In genomic region chr2:198880986-198881385, GRCh38 we compare ENCODE assay signal across 22 cellular contexts.
DNase-seq lines count a peak whose midpoint lies in the region; ATAC-seq, FAIRE-seq and TF ChIP-seq lines count a peak whose summit lies in the region.
"Had no signal": no experiment of that assay in that cellular context is flagged by ENCODE, and none has a peak within 500 bp of the region (broad histone marks: within the 10 kb centered on the region; RNA-seq: fewer than 3 reads in every experiment).

No MANE protein-coding gene starts in this region.

- no peaks in the 10 kb centered on the region for H4K20me1 ChIP-seq in GM12878 (ENCODE audit: control insufficient read depth, insufficient read depth)
- H4K20me1 ChIP-seq: BLaER1 had no signal

- H3K27ac Mint-ChIP-seq in activated CD4-positive, alpha-beta T cell treated with anti-CD3 and anti-CD28 coated beads, Interleukin-2, amount 10 ng/mL, durations not matched to agents 7 days and 5 days, result no peak overlapping the region
- no peak overlapping the region for H3K27ac Mint-ChIP-seq in type B pancreatic cell
- H3K27ac Mint-ChIP-seq: CD14-positive monocyte; CD4-positive, alpha-beta memory T cell; H9 had no signal

- H3K27me3 ChIP-seq in ascending aorta, result no peaks in the 10 kb centered on the region
- H3K27me3 ChIP-seq in GM12878 (replicated peaks in 1 of 2; ENCODE audit: control insufficient read depth in 2 of 2, insufficient read depth in 2 of 2, low read length in 1 of 2), result no peaks in the 10 kb centered on the region
- no peaks in the 10 kb centered on the region for H3K27me3 ChIP-seq in mesenchymal stem cell (ENCODE audit: control insufficient read depth in 1 of 2, insufficient read depth in 1 of 2, low read length in 2 of 2)
- H3K27me3 ChIP-seq: BLaER1 had no signal

- RAD21 ChIA-PET in GM12878 (lab: Charles Lee; ENCODE audit: unreplicated experiment), result interaction anchor here (0.6 kb wide), 1 partner anchor 308 kb away, joined by 3 read pairs; no protein-coding TSS in a partner anchor

- H3K4me3 ChIP-seq in ascending aorta (no peak overlapping the region), GM12878 (no peak overlapping the region), mesenchymal stem cell (ENCODE audit: insufficient read depth in 1 of 2, low read depth in 1 of 2, low read length in 2 of 2) (no peak overlapping the region)
- H3K4me3 ChIP-seq: A549, BLaER1 had no signal

- H3K9me3 Mint-ChIP-seq in activated CD4-positive, alpha-beta T cell treated with anti-CD3 and anti-CD28 coated beads, Interleukin-2, amount 10 ng/mL, durations not matched to agents 7 days and 5 days, result no peaks in the 10 kb centered on the region
- no peaks in the 10 kb centered on the region for H3K9me3 Mint-ChIP-seq in type B pancreatic cell
- H3K9me3 Mint-ChIP-seq: CD14-positive monocyte, H9 had no signal

- H2BK15ac ChIP-seq in mesenchymal stem cell (ENCODE audit: low read depth, poor library complexity, severe bottlenecking), result no peak overlapping the region

- no peak overlapping the region for H2AK5ac ChIP-seq in mesenchymal stem cell (ENCODE audit: low read length, severe bottlenecking)

- H3K27me3 Mint-ChIP-seq in activated CD4-positive, alpha-beta T cell treated with anti-CD3 and anti-CD28 coated beads, Interleukin-2, amount 10 ng/mL, durations not matched to agents 7 days and 5 days, result no peaks in the 10 kb centered on the region
- H3K27me3 Mint-ChIP-seq in type B pancreatic cell, result no peaks in the 10 kb centered on the region
- H3K27me3 Mint-ChIP-seq: CD4-positive, alpha-beta memory T cell; IgD-negative memory B cell had no signal

- no peak for TF ChIP-seq RAD21 in GM12878 (IDR thresholded peaks at IDR 0.05; ENCODE audit: insufficient read depth, low read depth, low read length)

- CTCF ChIA-PET in GM12878 (lab: Yijun Ruan, JAX), result interaction anchor here (1.4 kb wide), 1 partner anchor 10 kb away, joined by 4 read pairs; no protein-coding TSS in a partner anchor
- CTCF ChIA-PET in activated CD4-positive, alpha-beta T cell treated with anti-CD3 and anti-CD28 coated beads, Interleukin-2, amount 10 ng/mL, durations not matched to agents 7 days and 5 days (lab: Charles Lee), result no interaction called here

- H3K18ac ChIP-seq in mesenchymal stem cell (ENCODE audit: low read depth in 1 of 2, low read length in 2 of 2), result no peak overlapping the region

- H3K9ac ChIP-seq in GM12878 (ENCODE audit: control insufficient read depth, insufficient read depth, low read length), result no peak overlapping the region
- no peak overlapping the region for H3K9ac ChIP-seq in mesenchymal stem cell (ENCODE audit: low read length)
- H3K9ac ChIP-seq: BLaER1 had no signal

- H4K8ac ChIP-seq in mesenchymal stem cell (ENCODE audit: low read length), result no peak overlapping the region

- ATAC-seq in GM12878 (no peak), left lobe of liver (no peak)
- ATAC-seq: A549 had no signal

- TF ChIP-seq CTCF in ascending aorta (IDR thresholded peaks at IDR 0.05) (no peak), GM12878 (IDR thresholded peaks at IDR 0.05 in 2 of 3, conservative IDR thresholded peaks at IDR 0.05 in 1 of 3; ENCODE audit: control insufficient read depth in 2 of 3, extremely low read depth in 1 of 3, insufficient read depth in 1 of 3, low read depth in 3 of 3, low read length in 3 of 3) (no peak), type B pancreatic cell (conservative IDR thresholded peaks at IDR 0.05) (no peak)

- H3K23ac ChIP-seq in mesenchymal stem cell (ENCODE audit: low read length in 2 of 2), result no peak overlapping the region

- DNase-seq in EH (ENCODE audit: low read depth) (peak; percentile 62), ascending aorta (ENCODE audit: low spot score in 2 of 2) (no peak), GM12878 (ENCODE audit: low read depth, low spot score) (no peak), mesenchymal stem cell (peak; percentile 2), left lobe of liver (ENCODE audit: low spot score) (no peak), NCI-H226 (no peak), type B pancreatic cell (ENCODE audit: extremely low spot score, unreplicated experiment) (no peak)
- no peak for DNase-seq in activated CD4-positive, alpha-beta T cell treated with anti-CD3 and anti-CD28 coated beads, Interleukin-2, amount 10 ng/mL, durations not matched to agents 7 days and 5 days
- DNase-seq: AML-193; CD4-positive, alpha-beta memory T cell; DMS153; DMS79; H9; KBM-7 had no signal

- TF ChIP-seq EP300 in GM12878 (IDR thresholded peaks at IDR 0.05; ENCODE audit: borderline replicate concordance in 1 of 2, control insufficient read depth in 1 of 2, low read depth in 2 of 2, low read length in 2 of 2), result no peak

- H4K91ac ChIP-seq in mesenchymal stem cell (ENCODE audit: low read length), result no peak overlapping the region

- in situ Hi-C loops in GM12878 (cut with MboI), result no loop called here

- H3K4me2 ChIP-seq in GM12878 (ENCODE audit: control insufficient read depth, insufficient read depth) (no peak overlapping the region), mesenchymal stem cell (ENCODE audit: low read length, poor library complexity, severe bottlenecking) (no peak overlapping the region)
- H3K4me2 ChIP-seq: A549, BLaER1 had no signal

- FAIRE-seq in GM12878 (lab: Jason Lieb, UNC), result no peak
- FAIRE-seq: A549, GM12892, GM18507, H1, HTR-8/SVneo had no signal

- POLR2A ChIA-PET in GM12878 (lab: Charles Lee), result no interaction called here
- POLR2A ChIA-PET in activated CD4-positive, alpha-beta T cell treated with anti-CD3 and anti-CD28 coated beads, Interleukin-2, amount 10 ng/mL, durations not matched to agents 7 days and 5 days (lab: Charles Lee), result no interaction called here

- H3K14ac ChIP-seq in mesenchymal stem cell (ENCODE audit: low read length in 2 of 2), result no peak overlapping the region

- H3K4ac ChIP-seq in mesenchymal stem cell (ENCODE audit: low read depth in 1 of 2, low read length in 2 of 2), result no peak overlapping the region

- H3K27ac ChIP-seq in ascending aorta (peak overlapping the region; percentile 81 to 85), GM12878 (ENCODE audit: control insufficient read depth, insufficient read depth) (no peak overlapping the region), mesenchymal stem cell (ENCODE audit: low read length, poor library complexity, severe bottlenecking) (no peak overlapping the region)
- H3K27ac ChIP-seq: A549, BLaER1 had no signal

- H3K4me3 Mint-ChIP-seq in activated CD4-positive, alpha-beta T cell treated with anti-CD3 and anti-CD28 coated beads, Interleukin-2, amount 10 ng/mL, durations not matched to agents 7 days and 5 days, result no peak overlapping the region
- H3K4me3 Mint-ChIP-seq in type B pancreatic cell, result no peak overlapping the region
- H3K4me3 Mint-ChIP-seq: CD14-positive monocyte; CD4-positive, alpha-beta memory T cell; H9; IgD-negative memory B cell had no signal

- H2BK120ac ChIP-seq in mesenchymal stem cell (ENCODE audit: low read depth, low read length), result no peak overlapping the region

- H3K4me1 Mint-ChIP-seq in activated CD4-positive, alpha-beta T cell treated with anti-CD3 and anti-CD28 coated beads, Interleukin-2, amount 10 ng/mL, durations not matched to agents 7 days and 5 days, result no peaks in the 10 kb centered on the region
- H3K4me1 Mint-ChIP-seq in type B pancreatic cell (ENCODE audit: unreplicated experiment), result no peaks in the 10 kb centered on the region
- H3K4me1 Mint-ChIP-seq: CD14-positive monocyte; CD4-positive, alpha-beta memory T cell; H9; IgD-negative memory B cell had no signal

- no peak overlapping the region for H2BK5ac ChIP-seq in mesenchymal stem cell (ENCODE audit: low read depth, low read length, poor library complexity, severe bottlenecking)

- intact Hi-C loops in ascending aorta (cut with DNase I), result loop anchor here (5.0 kb wide), 1 partner anchor 576 kb away; the partner anchor contains the start of gene SATB2
- intact Hi-C loops in GM12878 (cut with micrococcal nuclease; ENCODE audit: unreplicated experiment), result no loop called here

- no peaks in the 10 kb centered on the region for H3K9me3 ChIP-seq in ascending aorta
- no peaks in the 10 kb centered on the region for H3K9me3 ChIP-seq in GM12878 (replicated peaks; ENCODE audit: control insufficient read depth, insufficient read depth, low read length)
- no peaks in the 10 kb centered on the region for H3K9me3 ChIP-seq in mesenchymal stem cell (ENCODE audit: control insufficient read depth, low read length)
- H3K9me3 ChIP-seq: A549, BLaER1 had no signal

- H3K79me1 ChIP-seq in mesenchymal stem cell (replicated peaks; ENCODE audit: low read length, poor library complexity, severe bottlenecking), result no peaks in the 10 kb centered on the region

- BruUV-seq in GM12878 (replicated peaks; lab: Mats Ljungman, UMichigan), result no TSS peak

- no peaks in the 10 kb centered on the region for H3K36me3 Mint-ChIP-seq in activated CD4-positive, alpha-beta T cell treated with anti-CD3 and anti-CD28 coated beads, Interleukin-2, amount 10 ng/mL, durations not matched to agents 7 days and 5 days (ENCODE audit: low read depth)
- no peaks in the 10 kb centered on the region for H3K36me3 Mint-ChIP-seq in type B pancreatic cell
- H3K36me3 Mint-ChIP-seq: CD14-positive monocyte; CD4-positive, alpha-beta memory T cell; IgD-negative memory B cell had no signal

- peaks cover 0 to 19% of the 10 kb centered on the region in 2 donors for H3K4me1 ChIP-seq in ascending aorta
- H3K4me1 ChIP-seq in GM12878 (ENCODE audit: control insufficient read depth, insufficient read depth, low read length), result no peaks in the 10 kb centered on the region
- peaks cover 1% of the 10 kb centered on the region for H3K4me1 ChIP-seq in mesenchymal stem cell (ENCODE audit: control insufficient read depth, insufficient read depth, low read depth, low read length)
- H3K4me1 ChIP-seq: A549, BLaER1 had no signal

- TF ChIP-seq POLR2A in GM12878 (IDR thresholded peaks at IDR 0.05; ENCODE audit: low read depth, low read length), result no peak

- H2AFZ ChIP-seq in GM12878 (ENCODE audit: control insufficient read depth, low read depth, low read length) (no peak overlapping the region), mesenchymal stem cell (ENCODE audit: low read depth, low read length) (no peak overlapping the region)

- H3K36me3 ChIP-seq in ascending aorta, result no peaks in the 10 kb centered on the region
- H3K36me3 ChIP-seq in GM12878 (ENCODE audit: control insufficient read depth in 2 of 2, insufficient read depth in 2 of 2, low read length in 1 of 2), result no peaks in the 10 kb centered on the region
- no peaks in the 10 kb centered on the region for H3K36me3 ChIP-seq in mesenchymal stem cell (ENCODE audit: control insufficient read depth in 1 of 2, insufficient read depth in 2 of 2, low read depth in 1 of 2, low read length in 2 of 2)
- H3K36me3 ChIP-seq: BLaER1 had no signal

- no peaks in the 10 kb centered on the region for H3K79me2 ChIP-seq in GM12878 (ENCODE audit: control insufficient read depth, insufficient read depth, low read length)

- SMC1A ChIA-PET in GM12878 (lab: Charles Lee; ENCODE audit: uncharacterized antibody, unreplicated experiment), result no interaction called here

- no peak overlapping the region for H2BK12ac ChIP-seq in mesenchymal stem cell (ENCODE audit: low read length in 2 of 2)

Comparison
In these comparisons a context has a peak if more than half of its experiments do, and no peak if none do; other contexts are left out.
1. DNase-seq: peak in EH (single experiment) and mesenchymal stem cell (single experiment); none in ascending aorta (0 of 2), GM12878 (single experiment), left lobe of liver (single experiment), NCI-H226 (single experiment), activated CD4-positive, alpha-beta T cell treated with anti-CD3 and anti-CD28 coated beads, Interleukin-2, amount 10 ng/mL, durations not matched to agents 7 days and 5 days (single experiment) and type B pancreatic cell (single experiment).
2. H3K27ac ChIP-seq: peak in ascending aorta (2 of 2); none in GM12878 (single experiment) and mesenchymal stem cell (single experiment).